ENCODE assay signal across 1 cellular context in genomic region chr12:4302881-4303280, GRCh38.
TF ChIP-seq lines count a peak whose summit lies in the region.

No MANE protein-coding gene starts in this region.

TF ChIP-seq in K562, 482 proteins besides CTCF, POLR2A, EP300 and RAD21 (continued from another document):
- TF ChIP-seq, protein P1, sequence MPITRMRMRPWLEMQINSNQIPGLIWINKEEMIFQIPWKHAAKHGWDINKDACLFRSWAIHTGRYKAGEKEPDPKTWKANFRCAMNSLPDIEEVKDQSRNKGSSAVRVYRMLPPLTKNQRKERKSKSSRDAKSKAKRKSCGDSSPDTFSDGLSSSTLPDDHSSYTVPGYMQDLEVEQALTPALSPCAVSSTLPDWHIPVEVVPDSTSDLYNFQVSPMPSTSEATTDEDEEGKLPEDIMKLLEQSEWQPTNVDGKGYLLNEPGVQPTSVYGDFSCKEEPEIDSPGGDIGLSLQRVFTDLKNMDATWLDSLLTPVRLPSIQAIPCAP (CRISPR knock-in tag; IDR thresholded peaks at IDR 0.05; ENCODE audit: borderline replicate concordance): no peak
- TF ChIP-seq BRF1 (IDR thresholded peaks at IDR 0.05; ENCODE audit: borderline replicate concordance, extremely low read depth, insufficient read length): no peak
- no peak for TF ChIP-seq TSC22D4 (tag; IDR thresholded peaks at IDR 0.05)
